ENCODE assay signal across 1 cellular context in the genomic region with DNA sequence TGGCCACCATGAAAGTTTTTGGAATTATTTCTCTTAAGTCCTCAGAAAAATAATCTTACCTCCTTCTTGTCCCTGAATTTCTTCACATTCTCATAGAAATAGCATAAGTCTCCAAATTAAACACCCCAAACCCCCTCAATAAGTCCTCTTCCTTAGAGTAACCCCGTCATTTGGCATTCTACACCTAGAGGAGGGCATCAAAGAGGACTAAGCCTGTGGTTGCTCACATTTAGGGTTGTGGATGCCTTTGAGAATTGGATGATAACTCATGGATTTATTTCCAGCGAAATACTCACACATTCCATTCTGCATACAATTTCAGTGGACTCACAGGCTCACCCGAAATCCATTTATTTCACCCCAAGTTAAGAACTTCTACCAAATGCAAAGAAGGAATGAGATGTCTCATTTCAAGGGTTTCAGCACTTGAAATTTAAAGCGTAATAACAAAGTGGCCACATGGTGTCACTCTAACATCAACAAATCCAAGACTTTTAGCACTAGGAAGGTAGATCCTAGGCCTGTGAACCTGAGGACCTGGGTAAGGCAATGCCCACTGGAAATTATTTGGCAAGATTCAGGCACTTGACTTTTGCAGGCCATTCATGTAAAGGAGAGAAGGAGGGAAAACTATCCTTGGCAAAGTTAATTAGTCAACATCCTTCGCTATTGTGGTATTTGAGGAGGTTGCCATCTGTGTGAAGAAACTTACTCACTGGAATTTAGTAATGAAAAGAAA.
TF ChIP-seq lines count a peak whose summit lies in the region.

No MANE protein-coding gene starts in this region.

TF ChIP-seq in WTC11, 78 proteins besides CTCF, POLR2A, EP300 and RAD21 (continued from another document):
- TF ChIP-seq ESRRA (CRISPR knock-in tag; IDR thresholded peaks at IDR 0.05; ENCODE audit: borderline replicate concordance) = no peak
- TF ChIP-seq ZNF425 (CRISPR knock-in tag; conservative IDR thresholded peaks at IDR 0.05) = no peak
- TF ChIP-seq, protein P1, sequence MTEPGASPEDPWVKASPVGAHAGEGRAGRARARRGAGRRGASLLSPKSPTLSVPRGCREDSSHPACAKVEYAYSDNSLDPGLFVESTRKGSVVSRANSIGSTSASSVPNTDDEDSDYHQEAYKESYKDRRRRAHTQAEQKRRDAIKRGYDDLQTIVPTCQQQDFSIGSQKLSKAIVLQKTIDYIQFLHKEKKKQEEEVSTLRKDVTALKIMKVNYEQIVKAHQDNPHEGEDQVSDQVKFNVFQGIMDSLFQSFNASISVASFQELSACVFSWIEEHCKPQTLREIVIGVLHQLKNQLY (CRISPR knock-in tag; IDR thresholded peaks at IDR 0.05) = no peak
- no peak for TF ChIP-seq ZNF232 (CRISPR knock-in tag; IDR thresholded peaks at IDR 0.05)
- TF ChIP-seq, protein P2, sequence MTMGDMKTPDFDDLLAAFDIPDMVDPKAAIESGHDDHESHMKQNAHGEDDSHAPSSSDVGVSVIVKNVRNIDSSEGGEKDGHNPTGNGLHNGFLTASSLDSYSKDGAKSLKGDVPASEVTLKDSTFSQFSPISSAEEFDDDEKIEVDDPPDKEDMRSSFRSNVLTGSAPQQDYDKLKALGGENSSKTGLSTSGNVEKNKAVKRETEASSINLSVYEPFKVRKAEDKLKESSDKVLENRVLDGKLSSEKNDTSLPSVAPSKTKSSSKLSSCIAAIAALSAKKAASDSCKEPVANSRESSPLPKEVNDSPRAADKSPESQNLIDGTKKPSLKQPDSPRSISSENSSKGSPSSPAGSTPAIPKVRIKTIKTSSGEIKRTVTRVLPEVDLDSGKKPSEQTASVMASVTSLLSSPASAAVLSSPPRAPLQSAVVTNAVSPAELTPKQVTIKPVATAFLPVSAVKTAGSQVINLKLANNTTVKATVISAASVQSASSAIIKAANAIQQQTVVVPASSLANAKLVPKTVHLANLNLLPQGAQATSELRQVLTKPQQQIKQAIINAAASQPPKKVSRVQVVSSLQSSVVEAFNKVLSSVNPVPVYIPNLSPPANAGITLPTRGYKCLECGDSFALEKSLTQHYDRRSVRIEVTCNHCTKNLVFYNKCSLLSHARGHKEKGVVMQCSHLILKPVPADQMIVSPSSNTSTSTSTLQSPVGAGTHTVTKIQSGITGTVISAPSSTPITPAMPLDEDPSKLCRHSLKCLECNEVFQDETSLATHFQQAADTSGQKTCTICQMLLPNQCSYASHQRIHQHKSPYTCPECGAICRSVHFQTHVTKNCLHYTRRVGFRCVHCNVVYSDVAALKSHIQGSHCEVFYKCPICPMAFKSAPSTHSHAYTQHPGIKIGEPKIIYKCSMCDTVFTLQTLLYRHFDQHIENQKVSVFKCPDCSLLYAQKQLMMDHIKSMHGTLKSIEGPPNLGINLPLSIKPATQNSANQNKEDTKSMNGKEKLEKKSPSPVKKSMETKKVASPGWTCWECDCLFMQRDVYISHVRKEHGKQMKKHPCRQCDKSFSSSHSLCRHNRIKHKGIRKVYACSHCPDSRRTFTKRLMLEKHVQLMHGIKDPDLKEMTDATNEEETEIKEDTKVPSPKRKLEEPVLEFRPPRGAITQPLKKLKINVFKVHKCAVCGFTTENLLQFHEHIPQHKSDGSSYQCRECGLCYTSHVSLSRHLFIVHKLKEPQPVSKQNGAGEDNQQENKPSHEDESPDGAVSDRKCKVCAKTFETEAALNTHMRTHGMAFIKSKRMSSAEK (CRISPR knock-in tag; IDR thresholded peaks at IDR 0.05; ENCODE audit: borderline replicate concordance) = no peak
- no peak for TF ChIP-seq ZBTB21 (CRISPR knock-in tag; IDR thresholded peaks at IDR 0.05; ENCODE audit: borderline replicate concordance)
- TF ChIP-seq AR (CRISPR knock-in tag; IDR thresholded peaks at IDR 0.05) = no peak
